9 cellular contexts compared by ENCODE assay signal in the genomic region with DNA sequence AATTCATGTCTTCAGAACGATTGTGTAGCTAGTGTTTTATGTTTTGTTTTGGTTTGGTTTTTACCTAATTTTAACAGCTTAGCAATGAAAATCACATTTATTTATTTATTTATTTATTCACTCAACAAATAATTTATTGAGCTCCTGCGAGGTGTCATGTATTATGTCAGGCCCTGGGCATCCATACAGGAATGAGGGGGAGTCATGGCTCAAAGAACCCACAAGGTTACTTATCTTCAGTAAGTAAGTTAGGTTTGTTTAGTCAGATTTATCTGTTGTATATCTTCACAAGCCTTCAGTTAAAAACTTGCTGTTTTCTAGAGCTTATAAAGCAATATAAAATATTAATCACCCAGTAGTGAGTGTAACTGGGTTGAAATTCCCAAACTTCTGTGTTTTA.
"Had no signal": no experiment of that assay in that cellular context is flagged by ENCODE, and none has a peak within 500 bp of the region (broad histone marks: within the 10 kb centered on the region; RNA-seq: fewer than 3 reads in every experiment).

No MANE protein-coding gene starts in this region.

- ATAC-seq: GM23338, HCT116 had no signal

- H3K4me3 ChIP-seq: GM23248, GM23338, HAP-1 had no signal

- H3K9ac ChIP-seq: GM23248 had no signal

- H3K4me1 ChIP-seq: HAP-1 had no signal

- H3K27ac ChIP-seq: GM23248 had no signal

- H3K9me3 ChIP-seq: HAP-1 had no signal

- H3K4me2 ChIP-seq: GM23338 had no signal

- DNase-seq: GM23248, GOT3, H7, H9, HCEC 1CT, HFFc6 had no signal

- H3K36me3 ChIP-seq: HAP-1 had no signal

- H2AFZ ChIP-seq: GM23248, GM23338 had no signal
